Comparison of ENCODE assay signal across 8 cellular contexts in the genomic region with DNA sequence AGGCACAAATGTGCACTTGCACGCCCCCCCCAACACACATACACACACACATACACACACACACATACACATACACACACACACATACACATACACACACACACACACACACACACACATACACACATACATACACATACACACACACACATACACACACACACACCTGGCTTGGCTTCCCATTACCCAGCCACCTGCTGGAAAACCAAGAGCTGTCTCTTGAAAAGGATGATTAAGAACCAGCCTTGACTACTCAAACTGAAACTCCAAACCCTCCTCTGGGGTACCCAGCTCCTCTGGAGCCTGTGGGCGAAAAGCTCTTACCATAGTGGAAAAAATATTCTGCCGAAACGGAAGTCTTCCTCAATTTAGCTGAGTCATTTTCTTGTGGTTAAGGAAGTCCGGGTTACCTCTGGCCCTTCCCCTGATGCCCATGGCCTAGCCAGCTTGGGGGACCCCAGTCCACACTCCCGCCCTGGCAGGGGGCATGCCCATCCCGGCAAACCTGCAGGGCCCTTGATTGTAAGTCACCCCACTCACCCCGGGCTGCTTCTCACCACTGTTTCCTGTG. TPM values are rescaled to one million over a fixed set of nuclear protein-coding genes. Genes with fewer than 3 reads are reported as not detected.
A peak's percentile ranks its signal among the peaks of the same experiment; 100 is the strongest.
DNase-seq lines count a peak whose midpoint lies in the region; ATAC-seq, FAIRE-seq and TF ChIP-seq lines count a peak whose summit lies in the region.

No MANE protein-coding gene starts in this region.

- H3K9me3 ChIP-seq in BLaER1 (no peaks in the 10 kb centered on the region), GM12878 (replicated peaks; ENCODE audit: control insufficient read depth, insufficient read depth, low read length) (no peaks in the 10 kb centered on the region)

- H3K4me3 ChIP-seq in BLaER1 (no peak overlapping the region), GM12878 (no peak overlapping the region), H7 (ENCODE audit: insufficient read depth, low read depth, low read length) (no peak overlapping the region)

- H3K79me2 ChIP-seq in GM12878 (ENCODE audit: control insufficient read depth, insufficient read depth, low read length): no peaks in the 10 kb centered on the region

- DNase-seq in GM12878 (ENCODE audit: low read depth, low spot score): peak; percentile 86
- DNase-seq in NCI-H2107 treated with DMSO at 0.1 percent for 48 hours (lab: John Stamatoyannopoulos, UW; ENCODE audit: unreplicated experiment): no peak
- no peak for DNase-seq in H7
- DNase-seq in RCC 7860 (ENCODE audit: low spot score): no peak
- DNase-seq in Ammon's horn (ENCODE audit: low spot score): no peak

- H3K27me3 ChIP-seq in BLaER1 (no peaks in the 10 kb centered on the region), GM12878 (replicated peaks in 1 of 2; ENCODE audit: control insufficient read depth in 2 of 2, insufficient read depth in 2 of 2, low read length in 1 of 2) (no peaks in the 10 kb centered on the region; a peak in 1 of 4 replicates), H7 (ENCODE audit: control insufficient read depth, insufficient read depth, low read length) (no peaks in the 10 kb centered on the region)

- WGBS in GM12878 (ENCODE audit: insufficient coverage, insufficient replicate concordance, low lambda C conversion rate, missing lambda C conversion rate): under 1% methylated on average over 7 of the region's 8 CpGs

- FAIRE-seq in GM12878 (lab: Jason Lieb, UNC) (peak; percentile 91), RCC 7860 (lab: Jason Lieb, UNC) (no peak)

- CTCF ChIA-PET in GM12878 (lab: Yijun Ruan, JAX): interaction anchor here (0.8 to 1.0 kb wide), 4 partner anchors 16 to 124 kb away, joined by 3 to 5 read pairs (median 4); no protein-coding TSS in a partner anchor

- TF ChIP-seq RAD21 in GM12878 (IDR thresholded peaks at IDR 0.05; ENCODE audit: insufficient read depth, low read depth, low read length): no peak

- no peak for TF ChIP-seq EP300 in GM12878 (IDR thresholded peaks at IDR 0.05; ENCODE audit: borderline replicate concordance in 1 of 2, control insufficient read depth in 1 of 2, low read depth in 2 of 2, low read length in 2 of 2)

- no TSS peak for BruUV-seq in GM12878 (replicated peaks; lab: Mats Ljungman, UMichigan)

- H3K9ac ChIP-seq in BLaER1 (peak overlapping the region; percentile 48), GM12878 (ENCODE audit: control insufficient read depth, insufficient read depth, low read length) (no peak overlapping the region)

- RAD21 ChIA-PET in GM12878 (lab: Charles Lee; ENCODE audit: unreplicated experiment): interaction anchor here (1.3 kb wide), 1 partner anchor 17 kb away, joined by 4 read pairs; no protein-coding TSS in a partner anchor

- H3K4me2 ChIP-seq in BLaER1: peak overlapping the region; percentile 85
- peak overlapping the region; percentile 74; the same call in 1 of the 2 replicates for H3K4me2 ChIP-seq in GM12878 (ENCODE audit: control insufficient read depth, insufficient read depth)

- SMC1A ChIA-PET in GM12878 (lab: Charles Lee; ENCODE audit: uncharacterized antibody, unreplicated experiment): interaction anchor here (0.8 to 2.2 kb wide), 2 partner anchors 14 to 17 kb away, joined by 3 to 8 read pairs; no protein-coding TSS in a partner anchor

- H4K20me1 ChIP-seq in BLaER1 (no peaks in the 10 kb centered on the region), GM12878 (ENCODE audit: control insufficient read depth, insufficient read depth) (no peaks in the 10 kb centered on the region)

- no peak overlapping the region for H2AFZ ChIP-seq in GM12878 (ENCODE audit: control insufficient read depth, low read depth, low read length)

- peak overlapping the region; percentile 74 for H3K27ac ChIP-seq in BLaER1
- no peak overlapping the region; the same call in 1 of the 2 replicates for H3K27ac ChIP-seq in GM12878 (ENCODE audit: control insufficient read depth, insufficient read depth)

- ATAC-seq in GM19397 (IDR thresholded peaks at IDR 0.05; ENCODE audit: unreplicated experiment): peak; percentile 70
- ATAC-seq in HG03442 (IDR thresholded peaks at IDR 0.05; ENCODE audit: unreplicated experiment): peak; percentile 89
- peak; percentile 93 for ATAC-seq in GM12878

- no peak for TF ChIP-seq CTCF in GM12878 (IDR thresholded peaks at IDR 0.05 in 2 of 3, conservative IDR thresholded peaks at IDR 0.05 in 1 of 3; ENCODE audit: control insufficient read depth in 2 of 3, extremely low read depth in 1 of 3, insufficient read depth in 1 of 3, low read depth in 3 of 3, low read length in 3 of 3)

- in situ Hi-C loops in GM12878 (cut with MboI): no loop called here

- H3K4me1 ChIP-seq in BLaER1 (peaks cover 60% of the 10 kb centered on the region), GM12878 (ENCODE audit: control insufficient read depth, insufficient read depth, low read length) (peaks cover 18% of the 10 kb centered on the region)

- intact Hi-C loops in GM12878 (cut with micrococcal nuclease; ENCODE audit: unreplicated experiment): loop anchor here (2.0 kb wide), 1 partner anchor 46 kb away; no protein-coding TSS in a partner anchor

- no peak for TF ChIP-seq POLR2A in GM12878 (IDR thresholded peaks at IDR 0.05; ENCODE audit: low read depth, low read length)

- POLR2A ChIA-PET in GM12878 (lab: Charles Lee): interaction anchor here (0.7 to 0.9 kb wide), 2 partner anchors 16 to 100 kb away, joined by 3 to 4 read pairs; no protein-coding TSS in a partner anchor

- H3K36me3 ChIP-seq in BLaER1 (no peaks in the 10 kb centered on the region), GM12878 (ENCODE audit: control insufficient read depth in 2 of 2, insufficient read depth in 2 of 2, low read length in 1 of 2) (no peaks in the 10 kb centered on the region), H7 (replicated peaks; ENCODE audit: control insufficient read depth, insufficient read depth, low read length) (no peaks in the 10 kb centered on the region)

TF ChIP-seq in GM12878, 131 proteins besides CTCF, POLR2A, EP300 and RAD21 (continues in another document):
- TF ChIP-seq FOS (IDR thresholded peaks at IDR 0.05; ENCODE audit: borderline replicate concordance, extremely low read depth, insufficient read length): no peak
- no peak for TF ChIP-seq SMARCA5 (IDR thresholded peaks at IDR 0.05)
- TF ChIP-seq MEF2A (IDR thresholded peaks at IDR 0.05; ENCODE audit: insufficient read depth, low read depth, low read length): peak; percentile 52; the same call in 1 of the 2 replicates
- TF ChIP-seq, protein P1, sequence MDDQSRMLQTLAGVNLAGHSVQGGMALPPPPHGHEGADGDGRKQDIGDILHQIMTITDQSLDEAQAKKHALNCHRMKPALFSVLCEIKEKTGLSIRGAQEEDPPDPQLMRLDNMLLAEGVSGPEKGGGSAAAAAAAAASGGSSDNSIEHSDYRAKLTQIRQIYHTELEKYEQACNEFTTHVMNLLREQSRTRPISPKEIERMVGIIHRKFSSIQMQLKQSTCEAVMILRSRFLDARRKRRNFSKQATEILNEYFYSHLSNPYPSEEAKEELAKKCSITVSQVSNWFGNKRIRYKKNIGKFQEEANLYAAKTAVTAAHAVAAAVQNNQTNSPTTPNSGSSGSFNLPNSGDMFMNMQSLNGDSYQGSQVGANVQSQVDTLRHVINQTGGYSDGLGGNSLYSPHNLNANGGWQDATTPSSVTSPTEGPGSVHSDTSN (IDR thresholded peaks at IDR 0.05; ENCODE audit: insufficient replicate concordance, low read depth, low read length): peak; percentile 23
- TF ChIP-seq MYC (IDR thresholded peaks at IDR 0.05; ENCODE audit: insufficient read depth, insufficient read length, insufficient replicate concordance, low read length, severe bottlenecking): no peak
- TF ChIP-seq SREBF2 (IDR thresholded peaks at IDR 0.05; ENCODE audit: low read length): no peak
- TF ChIP-seq SMAD1 (IDR thresholded peaks at IDR 0.05; ENCODE audit: low read depth, partially characterized antibody): no peak
- no peak for TF ChIP-seq MXI1 (IDR thresholded peaks at IDR 0.05; ENCODE audit: low read depth, low read length)
- TF ChIP-seq BMI1 (IDR thresholded peaks at IDR 0.05; ENCODE audit: borderline replicate concordance): peak; percentile 67

RNA-seq across cellular contexts. Expression of a gene that starts 21.9 kb away (rescaled TPM):
- 0.22 TPM in 1 of 2 replicates, not detected in the other for total RNA-seq in GM12878 (2013; cell fraction: nucleolus; rRNA removed)
- total RNA-seq in GM12878 (2014; rRNA removed): 0.17 and 0.22 TPM in 2 replicates
- 0.09 TPM in 1 of 2 replicates, not detected in the other for total RNA-seq in GM12878 (2014; rRNA removed; fragmentation: Illumina TruSeq; extraction: Trizol)
- 0.32 and 0.36 TPM in 2 replicates for total RNA-seq in GM12878 (2021)
- polyA plus RNA-seq in GM12878 (2011; ENCODE audit: low read depth): not detected
- polyA plus RNA-seq in GM12878 (2011; rRNA removed): 0.05 and 0.13 TPM in 2 replicates
- polyA plus RNA-seq in GM12878 (2011; cell fraction: cytosol; rRNA removed): 0.06 and 0.13 TPM in 2 replicates
- 0.09 and 0.12 TPM in 2 replicates for polyA plus RNA-seq in GM12878 (2011; cell fraction: nucleus; rRNA removed)
- 0.15 and 0.24 TPM in 2 replicates for polyA plus RNA-seq in GM12878 (2012)
- 0.04 TPM in 1 of 2 replicates, not detected in the other for polyA plus RNA-seq in GM12878 (2014; fragmentation: Illumina TruSeq; extraction: Trizol)
- polyA plus RNA-seq in GM12878 (2014; fragmentation: Nextera tagmentation; extraction: Ambion mirVana): not detected
- 0.05 and 0.18 TPM in 2 replicates for polyA plus RNA-seq in GM12878 (2014; rRNA removed)
- not detected for polyA plus RNA-seq in GM12878 (2016; fragmentation: Nextera tagmentation; extraction: Ambion mirVana)
- 0.10 and 0.15 TPM in 2 replicates for polyA minus RNA-seq in GM12878 (2011; rRNA and poly(A)+ RNA removed)
- 0.40 TPM in 1 of 2 replicates, not detected in the other for polyA minus RNA-seq in GM12878 (2011; cell fraction: cytosol; rRNA and poly(A)+ RNA removed)
- 0.24 and 0.57 TPM in 2 replicates for polyA minus RNA-seq in GM12878 (2011; cell fraction: nucleus; rRNA and poly(A)+ RNA removed)
- total RNA-seq in H7 (2014; rRNA removed; shearing (Covaris generic)): 3.2 and 4.8 TPM in 2 replicates

RNA-seq across cellular contexts. Expression of a gene that starts 54.8 kb away (rescaled TPM):
- not detected in 2 replicates for total RNA-seq in GM12878 (2013; cell fraction: nucleolus; rRNA removed)
- total RNA-seq in GM12878 (2014; rRNA removed): not detected in 2 replicates
- total RNA-seq in GM12878 (2014; rRNA removed; fragmentation: Illumina TruSeq; extraction: Trizol): not detected in 2 replicates
- not detected in 2 replicates for total RNA-seq in GM12878 (2021)
- polyA plus RNA-seq in GM12878 (2011; ENCODE audit: low read depth): not detected
- polyA plus RNA-seq in GM12878 (2011; rRNA removed): not detected in 2 replicates
- polyA plus RNA-seq in GM12878 (2011; cell fraction: cytosol; rRNA removed): not detected in 2 replicates
- polyA plus RNA-seq in GM12878 (2011; cell fraction: nucleus; rRNA removed): not detected in 2 replicates
- polyA plus RNA-seq in GM12878 (2012): not detected in 2 replicates
- not detected in 2 replicates for polyA plus RNA-seq in GM12878 (2014; fragmentation: Illumina TruSeq; extraction: Trizol)
- polyA plus RNA-seq in GM12878 (2014; fragmentation: Nextera tagmentation; extraction: Ambion mirVana): not detected
- not detected in 2 replicates for polyA plus RNA-seq in GM12878 (2014; rRNA removed)
- not detected for polyA plus RNA-seq in GM12878 (2016; fragmentation: Nextera tagmentation; extraction: Ambion mirVana)
- not detected in 2 replicates for polyA minus RNA-seq in GM12878 (2011; rRNA and poly(A)+ RNA removed)
- not detected in 2 replicates for polyA minus RNA-seq in GM12878 (2011; cell fraction: cytosol; rRNA and poly(A)+ RNA removed)
- not detected in 2 replicates for polyA minus RNA-seq in GM12878 (2011; cell fraction: nucleus; rRNA and poly(A)+ RNA removed)
- 2.4 and 3.0 TPM in 2 replicates for total RNA-seq in H7 (2014; rRNA removed; shearing (Covaris generic))
